In genomic region chr5:142183561-142183960, GRCh38 we compare ENCODE assay signal across 21 cellular contexts.
"Had no signal": no experiment of that assay in that cellular context is flagged by ENCODE, and none has a peak within 500 bp of the region (broad histone marks: within the 10 kb centered on the region; RNA-seq: fewer than 3 reads in every experiment).

No MANE protein-coding gene starts in this region.

- H3K27ac Mint-ChIP-seq: naive thymus-derived CD4-positive, alpha-beta T cell; natural killer cell treated with Interleukin-12 subunit alpha and Interleukin-12 subunit beta and Interleukin-15 and Interleukin-18, amount 100 ng/mL, for 72 hours; progenitor cell of endocrine pancreas; stimulated activated effector memory CD8-positive, alpha-beta T cell treated with anti-CD3 and anti-CD28 coated beads, Interleukin-12 subunit alpha, Interleukin-12 subunit beta, amount 100 ng/mL, for 72 hours had no signal

- ATAC-seq: mucosa of descending colon; naive thymus-derived CD4-positive, alpha-beta T cell; natural killer cell treated with Interleukin-12 subunit alpha and Interleukin-12 subunit beta and Interleukin-15 and Interleukin-18, amount 100 ng/mL, for 72 hours; right lobe of liver; stimulated activated effector memory CD8-positive, alpha-beta T cell treated with anti-CD3 and anti-CD28 coated beads, Interleukin-12 subunit alpha, Interleukin-12 subunit beta, amount 100 ng/mL, for 72 hours; stimulated activated naive CD8-positive, alpha-beta T cell treated with anti-CD3 and anti-CD28 coated beads, Interleukin-15, amount 100 ng/mL, for 72 hours had no signal

- H3K4me3 Mint-ChIP-seq: naive thymus-derived CD4-positive, alpha-beta T cell; natural killer cell treated with Interleukin-12 subunit alpha and Interleukin-12 subunit beta and Interleukin-15 and Interleukin-18, amount 100 ng/mL, for 72 hours; stimulated activated effector memory CD8-positive, alpha-beta T cell treated with anti-CD3 and anti-CD28 coated beads, Interleukin-12 subunit alpha, Interleukin-12 subunit beta, amount 100 ng/mL, for 72 hours; stimulated activated naive CD8-positive, alpha-beta T cell treated with anti-CD3 and anti-CD28 coated beads, Interleukin-15, amount 100 ng/mL, for 72 hours had no signal

- H3K4me1 Mint-ChIP-seq: stimulated activated naive CD8-positive, alpha-beta T cell treated with anti-CD3 and anti-CD28 coated beads, Interleukin-15, amount 100 ng/mL, for 72 hours had no signal

- H3K36me3 ChIP-seq: left ventricle myocardium inferior, ovary, right atrium auricular region, right lobe of liver, tibial nerve, upper lobe of left lung had no signal

- H3K4me1 ChIP-seq: left ventricle myocardium inferior, right atrium auricular region, right lobe of liver, tibial nerve had no signal

- H3K9me3 Mint-ChIP-seq: natural killer cell treated with Interleukin-12 subunit alpha and Interleukin-12 subunit beta and Interleukin-15 and Interleukin-18, amount 100 ng/mL, for 72 hours; stimulated activated effector memory CD8-positive, alpha-beta T cell treated with anti-CD3 and anti-CD28 coated beads, Interleukin-12 subunit alpha, Interleukin-12 subunit beta, amount 100 ng/mL, for 72 hours; stimulated activated naive CD8-positive, alpha-beta T cell treated with anti-CD3 and anti-CD28 coated beads, Interleukin-15, amount 100 ng/mL, for 72 hours had no signal

- H3K27me3 ChIP-seq: ovary, right atrium auricular region, right lobe of liver, tibial nerve, upper lobe of left lung had no signal

- H3K36me3 Mint-ChIP-seq: naive thymus-derived CD4-positive, alpha-beta T cell; natural killer cell treated with Interleukin-12 subunit alpha and Interleukin-12 subunit beta and Interleukin-15 and Interleukin-18, amount 100 ng/mL, for 72 hours; stimulated activated effector memory CD8-positive, alpha-beta T cell treated with anti-CD3 and anti-CD28 coated beads, Interleukin-12 subunit alpha, Interleukin-12 subunit beta, amount 100 ng/mL, for 72 hours had no signal

- DNase-seq: head of caudate nucleus; hypothalamus; left ventricle myocardium inferior; mesendoderm; midbrain; mucosa of descending colon; naive thymus-derived CD4-positive, alpha-beta T cell; ovary; right lobe of liver; stimulated activated CD4-positive, alpha-beta T cell treated with anti-CD3 and anti-CD28 coated beads, Interleukin-4, amount 100 ng/mL, for 24 hours; stimulated activated naive CD4-positive, alpha-beta T cell treated with Interleukin-2 at 50 U/mL for 16 hours; stimulated activated naive CD8-positive, alpha-beta T cell treated with anti-CD3 and anti-CD28 coated beads, Interleukin-15, amount 100 ng/mL, for 72 hours; substantia nigra; upper lobe of left lung had no signal

- H3K27ac ChIP-seq: left ventricle myocardium inferior, ovary, right atrium auricular region, right lobe of liver, skin epidermis, tibial nerve, upper lobe of left lung had no signal

- H3K27me3 Mint-ChIP-seq: natural killer cell treated with Interleukin-12 subunit alpha and Interleukin-12 subunit beta and Interleukin-15 and Interleukin-18, amount 100 ng/mL, for 72 hours; progenitor cell of endocrine pancreas had no signal

- H3K4me3 ChIP-seq: left ventricle myocardium inferior, lung, mucosa of descending colon, ovary, right atrium auricular region, right lobe of liver, skin epidermis, tibial nerve, upper lobe of left lung had no signal

- H3K9me3 ChIP-seq: left ventricle myocardium inferior, mucosa of descending colon, ovary, right atrium auricular region, right lobe of liver, tibial nerve, upper lobe of left lung had no signal
